ENCODE assay signal across 15 cellular contexts in the genomic region with DNA sequence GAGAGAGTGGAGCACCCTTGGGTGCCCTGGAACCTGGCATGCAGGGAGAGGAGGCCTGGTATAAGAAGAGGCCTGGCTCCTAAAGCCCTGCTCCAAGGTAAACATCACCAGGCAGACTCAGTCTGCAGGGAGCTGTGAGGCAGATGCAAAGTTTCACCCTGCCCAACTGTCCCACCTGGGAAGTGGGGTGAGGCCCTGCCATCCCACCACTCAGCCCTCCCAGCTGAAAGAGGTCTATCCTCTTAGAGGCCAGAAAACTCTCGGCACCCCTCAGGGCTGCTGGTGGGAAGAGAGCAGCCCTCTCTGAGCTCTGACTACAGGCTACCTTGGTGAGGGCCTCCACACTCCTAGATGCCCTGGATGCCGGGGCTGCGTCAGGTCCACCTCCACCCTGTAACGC.
DNase-seq lines count a peak whose midpoint lies in the region; ATAC-seq and TF ChIP-seq lines count a peak whose summit lies in the region.
"Had no signal": no experiment of that assay in that cellular context is flagged by ENCODE, and none has a peak within 500 bp of the region (broad histone marks: within the 10 kb centered on the region; RNA-seq: fewer than 3 reads in every experiment).

No MANE protein-coding gene starts in this region.

- no peak overlapping the region for H3K27ac Mint-ChIP-seq in osteocyte (ENCODE audit: unreplicated experiment)
- H3K27ac Mint-ChIP-seq: GM23338 had no signal

- H3K4me1 Mint-ChIP-seq in osteocyte (ENCODE audit: unreplicated experiment), result no peaks in the 10 kb centered on the region
- H3K4me1 Mint-ChIP-seq: CD8-positive, alpha-beta memory T cell had no signal

- intact Hi-C loops in left ventricle myocardium inferior (cut with micrococcal nuclease), result no loop called here

- peaks cover 45% of the 10 kb centered on the region for H3K27me3 ChIP-seq in left ventricle myocardium inferior (ENCODE audit: low read depth)
- H3K27me3 ChIP-seq: BLaER1 had no signal

- no peak overlapping the region for H3K4me3 Mint-ChIP-seq in osteocyte (ENCODE audit: unreplicated experiment)
- H3K4me3 Mint-ChIP-seq: CD8-positive, alpha-beta memory T cell; GM23338 had no signal

- H3K9me3 ChIP-seq in left ventricle myocardium inferior (replicated peaks), result no peaks in the 10 kb centered on the region
- H3K9me3 ChIP-seq: A549, BLaER1, Caco-2 had no signal

- no peak overlapping the region for H3K27ac ChIP-seq in left ventricle myocardium inferior (replicated peaks)
- H3K27ac ChIP-seq: A549, BLaER1 had no signal

- H3K4me1 ChIP-seq in left ventricle myocardium inferior, result no peaks in the 10 kb centered on the region
- H3K4me1 ChIP-seq: A549, Caco-2 had no signal

- DNase-seq in stimulated activated CD4-positive, alpha-beta T cell treated with anti-CD3 and anti-CD28 coated beads, Interleukin-4, amount 100 ng/mL, for 24 hours, result peak; percentile 0
- no peak for DNase-seq in stimulated activated CD4-positive, alpha-beta T cell treated with anti-CD3 and anti-CD28 coated beads, Interleukin-4, amount 100 ng/mL, for 1 hour
- DNase-seq in osteocyte (ENCODE audit: extremely low spot score, unreplicated experiment) (peak; percentile 74), occipital lobe (lab: John Stamatoyannopoulos, UW) (no peak), left ventricle myocardium inferior (no peak), NCI-H2196 (lab: John Stamatoyannopoulos, UW; ENCODE audit: unreplicated experiment) (no peak)
- DNase-seq: Caco-2; CD8-positive, alpha-beta memory T cell; DND-41; GDM1; H7 had no signal

- H3K4me3 ChIP-seq in left ventricle myocardium inferior, result no peak overlapping the region
- H3K4me3 ChIP-seq: A549, BLaER1, GM23338 had no signal

- H3K36me3 Mint-ChIP-seq in osteocyte (ENCODE audit: unreplicated experiment), result no peaks in the 10 kb centered on the region

- ATAC-seq in esophagus mucosa, result peak; percentile 3
- ATAC-seq: A549, GM23338 had no signal

- TF ChIP-seq CTCF in osteocyte (IDR thresholded peaks at IDR 0.05) (no peak), left ventricle myocardium inferior (IDR thresholded peaks at IDR 0.05; ENCODE audit: borderline replicate concordance) (no peak)

- no peaks in the 10 kb centered on the region for H3K9me3 Mint-ChIP-seq in osteocyte (ENCODE audit: unreplicated experiment)
- H3K9me3 Mint-ChIP-seq: CD8-positive, alpha-beta memory T cell; GM23338 had no signal

- peaks cover 24% of the 10 kb centered on the region for H3K27me3 Mint-ChIP-seq in osteocyte (ENCODE audit: unreplicated experiment)

- no peaks in the 10 kb centered on the region for H3K36me3 ChIP-seq in left ventricle myocardium inferior
- H3K36me3 ChIP-seq: BLaER1 had no signal

Comparison
In these comparisons a context has a peak if more than half of its experiments do, and no peak if none do; other contexts are left out.
1. DNase-seq: peak in stimulated activated CD4-positive, alpha-beta T cell treated with anti-CD3 and anti-CD28 coated beads, Interleukin-4, amount 100 ng/mL, for 24 hours (single experiment) and osteocyte (single experiment); none in stimulated activated CD4-positive, alpha-beta T cell treated with anti-CD3 and anti-CD28 coated beads, Interleukin-4, amount 100 ng/mL, for 1 hour (single experiment), occipital lobe (single experiment), left ventricle myocardium inferior (single experiment) and NCI-H2196 (single experiment).